Comparison of ENCODE assay signal across 1 cellular context in genomic region chr7:157151626-157152339, GRCh38.
TF ChIP-seq lines count a peak whose summit lies in the region.

No MANE protein-coding gene starts in this region.

TF ChIP-seq in GM23338, 12 proteins besides CTCF, POLR2A, EP300 and RAD21 (continued from another document):
- TF ChIP-seq ZNF462 (CRISPR knock-in tag; IDR thresholded peaks at IDR 0.05) = no peak
- no peak for TF ChIP-seq EZH2phosphoT487 (IDR thresholded peaks at IDR 0.05; ENCODE audit: unreplicated experiment)
- no peak for TF ChIP-seq ZNF331 (CRISPR knock-in tag; IDR thresholded peaks at IDR 0.05; ENCODE audit: low read depth)
- TF ChIP-seq ETS1 (IDR thresholded peaks at IDR 0.05) = no peak
- no peak for TF ChIP-seq EZH2 (IDR thresholded peaks at IDR 0.05; ENCODE audit: low read depth, unreplicated experiment)
